9 cellular contexts compared by ENCODE assay signal in the genomic region with DNA sequence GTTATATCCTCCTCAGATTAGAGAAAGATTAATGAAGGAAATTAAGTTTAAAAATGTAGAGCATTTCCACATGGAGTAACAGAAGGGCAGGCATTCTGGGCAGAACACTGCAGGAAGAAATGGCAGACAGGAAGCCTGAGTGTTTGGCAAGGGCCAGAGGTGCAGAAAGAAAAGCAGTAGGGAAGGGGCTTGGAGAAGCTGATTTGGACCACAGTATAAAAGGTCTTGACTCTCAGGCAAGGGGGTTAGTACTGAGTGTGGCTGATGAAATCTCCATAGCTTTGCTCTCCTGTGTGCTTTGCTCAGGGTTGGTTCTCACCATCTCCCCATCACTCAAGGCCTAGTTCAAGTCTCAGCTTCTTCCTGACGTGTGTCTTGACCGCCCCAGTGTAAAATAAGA.
DNase-seq lines count a peak whose midpoint lies in the region; ATAC-seq, FAIRE-seq and TF ChIP-seq lines count a peak whose summit lies in the region.
"Had no signal": no experiment of that assay in that cellular context is flagged by ENCODE, and none has a peak within 500 bp of the region (broad histone marks: within the 10 kb centered on the region; RNA-seq: fewer than 3 reads in every experiment).

No MANE protein-coding gene starts in this region.

- H3K36me3 ChIP-seq in GM23248 (ENCODE audit: low read depth) (no peaks in the 10 kb centered on the region; the same call in 1 of the 2 replicates), SK-N-MC (ENCODE audit: insufficient read depth, low read length) (peaks cover 33% of the 10 kb centered on the region), endothelial cell of umbilical vein (ENCODE audit: control insufficient read depth in 2 of 2, extremely low read depth in 1 of 2, insufficient read depth in 2 of 2, low read length in 2 of 2) (peaks cover 2 to 3% of the 10 kb centered on the region in 2 experiments), skeletal muscle satellite cell (ENCODE audit: insufficient read depth, low read length) (peaks cover 24% of the 10 kb centered on the region)

- in situ Hi-C loops in GM23248 (cut with MboI): no loop called here

- intact Hi-C loops in endothelial cell of umbilical vein (cut with micrococcal nuclease): loop anchor here (5.0 kb wide), 1 partner anchor 174 kb away; no protein-coding TSS in a partner anchor

- no peak for TF ChIP-seq POLR2A in endothelial cell of umbilical vein (IDR thresholded peaks at IDR 0.05; ENCODE audit: low read depth, low read length)
- no peak for TF ChIP-seq POLR2A in GM12891 (IDR thresholded peaks at IDR 0.05; ENCODE audit: low read depth, low read length)

- peak overlapping the region; percentile 74 for H3K4me2 ChIP-seq in GM23248 (ENCODE audit: unreplicated experiment)
- H3K4me2 ChIP-seq in endothelial cell of umbilical vein (ENCODE audit: insufficient read depth, low read length): peak overlapping the region; percentile 54
- peak overlapping the region; percentile 70 for H3K4me2 ChIP-seq in skeletal muscle satellite cell (ENCODE audit: low read length)

- TF ChIP-seq CTCF in endothelial cell of umbilical vein (IDR thresholded peaks at IDR 0.05; ENCODE audit: extremely low read depth in 1 of 2, insufficient read depth in 1 of 2, low read depth in 1 of 2, low read length in 2 of 2): no peak

- no peak overlapping the region for H2AFZ ChIP-seq in GM23248
- no peak overlapping the region for H2AFZ ChIP-seq in endothelial cell of umbilical vein (ENCODE audit: low read depth, low read length)

- peak overlapping the region; percentile 98 for H3K27ac ChIP-seq in GM23248
- peak overlapping the region; percentile 90 for H3K27ac ChIP-seq in SK-N-MC
- peak overlapping the region; percentile 62 for H3K27ac ChIP-seq in endothelial cell of umbilical vein (ENCODE audit: insufficient read depth, low read depth, low read length)

- H3K9me3 ChIP-seq in GM23248 (ENCODE audit: low read depth) (no peaks in the 10 kb centered on the region), SK-N-MC (ENCODE audit: low read depth, low read length) (no peaks in the 10 kb centered on the region), endothelial cell of umbilical vein (replicated peaks; ENCODE audit: control insufficient read depth, insufficient read depth, low read length) (no peaks in the 10 kb centered on the region), skeletal muscle satellite cell (replicated peaks; ENCODE audit: low read length) (no peaks in the 10 kb centered on the region)

- H3K27me3 ChIP-seq in GM23248 (replicated peaks; ENCODE audit: insufficient read depth): no peaks in the 10 kb centered on the region
- H3K27me3 ChIP-seq in endothelial cell of umbilical vein (ENCODE audit: control insufficient read depth in 2 of 2, insufficient read depth in 2 of 2, low read length in 2 of 2): no peaks in the 10 kb centered on the region
- no peaks in the 10 kb centered on the region for H3K27me3 ChIP-seq in skeletal muscle satellite cell (ENCODE audit: control insufficient read depth, insufficient read depth, low read length)

- FAIRE-seq in endothelial cell of umbilical vein (lab: Jason Lieb, UNC) (no peak), GM12891 (lab: Jason Lieb, UNC) (no peak)

- H3K4me3 ChIP-seq in GM23248 (peak overlapping the region; percentile 54), SK-N-MC (peak overlapping the region; percentile 62), endothelial cell of umbilical vein (replicated peaks in 1 of 3; ENCODE audit: insufficient read depth in 1 of 3, low read depth in 1 of 3, low read length in 3 of 3) (no peak overlapping the region), skeletal muscle satellite cell (ENCODE audit: low read length) (peak overlapping the region; percentile 14)

- peaks cover 59% of the 10 kb centered on the region for H3F3A ChIP-seq in GM23248 (ENCODE audit: insufficient read depth)

- dilution Hi-C loops in endothelial cell of umbilical vein (cut with MboI; ENCODE audit: extremely low pct_ligation_motif_present, low sequenced_read_pairs): no loop called here

- H3K79me2 ChIP-seq in GM23248 (ENCODE audit: insufficient read depth): peaks cover 70% of the 10 kb centered on the region
- peaks cover 21% of the 10 kb centered on the region for H3K79me2 ChIP-seq in endothelial cell of umbilical vein (ENCODE audit: control insufficient read depth, insufficient read depth, low read length)

- 98 to 100% methylated on average over 2 of the region's 2 CpGs for WGBS in GM23248 (ENCODE audit: low coverage in 1 of 2, low lambda C conversion rate in 2 of 2, missing lambda C conversion rate in 2 of 2), 2 experiments

- no peaks in the 10 kb centered on the region for H3K9me2 ChIP-seq in GM23248 (ENCODE audit: insufficient read depth)

- peaks cover 53% of the 10 kb centered on the region for H3K4me1 ChIP-seq in GM23248 (ENCODE audit: insufficient read depth)
- peaks cover 49% of the 10 kb centered on the region for H3K4me1 ChIP-seq in endothelial cell of umbilical vein (ENCODE audit: control insufficient read depth, extremely low read depth, insufficient read depth, low read length)
- H3K4me1 ChIP-seq in skeletal muscle satellite cell (ENCODE audit: control insufficient read depth, insufficient read depth, low read length): peaks cover 51% of the 10 kb centered on the region

- POLR2A ChIA-PET in endothelial cell of umbilical vein (lab: Charles Lee): interaction anchor here (1.4 kb wide), 1 partner anchor 14 kb away, joined by 3 read pairs; no protein-coding TSS in a partner anchor

- peak overlapping the region; percentile 83 for H3K9ac ChIP-seq in GM23248
- no peak overlapping the region for H3K9ac ChIP-seq in SK-N-MC (ENCODE audit: insufficient read length)
- H3K9ac ChIP-seq in endothelial cell of umbilical vein (replicated peaks; ENCODE audit: extremely low read depth, insufficient read depth, low read length): no peak overlapping the region
- peak overlapping the region; percentile 85 for H3K9ac ChIP-seq in skeletal muscle satellite cell (ENCODE audit: low read depth, low read length)

- no TSS peak for BruUV-seq in endothelial cell of umbilical vein (replicated peaks; lab: Mats Ljungman, UMichigan)

- no peak for ATAC-seq in HG03520 (IDR thresholded peaks at IDR 0.05; ENCODE audit: unreplicated experiment)
- ATAC-seq in HG02981 (IDR thresholded peaks at IDR 0.05; ENCODE audit: unreplicated experiment): no peak

- no peaks in the 10 kb centered on the region for H3K9me1 ChIP-seq in endothelial cell of umbilical vein (replicated peaks; ENCODE audit: control insufficient read depth, extremely low read depth, insufficient read depth, low read length)

- CTCF ChIA-PET in endothelial cell of umbilical vein (lab: Charles Lee): interaction anchor here (1.2 to 3.1 kb wide), 5 partner anchors 11 to 46 kb away, joined by 3 to 34 read pairs (median 6); no protein-coding TSS in a partner anchor

- H4K20me1 ChIP-seq in GM23248 (ENCODE audit: insufficient read depth) (no peaks in the 10 kb centered on the region), endothelial cell of umbilical vein (replicated peaks; ENCODE audit: control insufficient read depth, extremely low read depth, insufficient read depth, low read length) (no peaks in the 10 kb centered on the region)

- DNase-seq in GM23248 (no peak), SK-N-MC (ENCODE audit: low read depth, low spot score) (no peak), endothelial cell of umbilical vein (ENCODE audit: low read depth, low spot score) (peak; percentile 65), GM12891 (ENCODE audit: insufficient read length, low spot score) (no peak), NCI-H146 (lab: John Stamatoyannopoulos, UW) (no peak)
- DNase-seq: NCI-H1694 had no signal

TF ChIP-seq in endothelial cell of umbilical vein, 7 proteins besides CTCF, POLR2A, EP300 and RAD21:
- TF ChIP-seq JUN (IDR thresholded peaks at IDR 0.05; ENCODE audit: borderline replicate concordance, insufficient read depth, insufficient read length, low read depth): no peak
- TF ChIP-seq FOS (IDR thresholded peaks at IDR 0.05; ENCODE audit: borderline replicate concordance, insufficient read depth, low read length): no peak
- TF ChIP-seq, protein P1, sequence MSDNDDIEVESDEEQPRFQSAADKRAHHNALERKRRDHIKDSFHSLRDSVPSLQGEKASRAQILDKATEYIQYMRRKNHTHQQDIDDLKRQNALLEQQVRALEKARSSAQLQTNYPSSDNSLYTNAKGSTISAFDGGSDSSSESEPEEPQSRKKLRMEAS (IDR thresholded peaks at IDR 0.05; ENCODE audit: insufficient read depth, insufficient read length): no peak
- TF ChIP-seq MYC (IDR thresholded peaks at IDR 0.05; ENCODE audit: low read depth, low read length): no peak
- TF ChIP-seq EZH2 (IDR thresholded peaks at IDR 0.05; ENCODE audit: borderline replicate concordance, low read depth, low read length, severe bottlenecking): no peak
- no peak for TF ChIP-seq POLR2AphosphoS5 (IDR thresholded peaks at IDR 0.05; ENCODE audit: insufficient read depth, low read depth, low read length)
- no peak for TF ChIP-seq GATA2 (IDR thresholded peaks at IDR 0.05; ENCODE audit: insufficient read depth, insufficient read length, low read depth, low read length)

TF ChIP-seq in GM12891, 5 proteins besides CTCF, POLR2A, EP300 and RAD21:
- TF ChIP-seq SPI1 (IDR thresholded peaks at IDR 0.05; ENCODE audit: low read depth, low read length): no peak
- TF ChIP-seq POLR2AphosphoS5 (IDR thresholded peaks at IDR 0.05; ENCODE audit: low read depth, low read length): no peak
- no peak for TF ChIP-seq TAF1 (IDR thresholded peaks at IDR 0.05; ENCODE audit: low read depth, low read length)
- no peak for TF ChIP-seq PAX5 (IDR thresholded peaks at IDR 0.05; ENCODE audit: insufficient read depth, low read length, severe bottlenecking)
- no peak for TF ChIP-seq POU2F2 (IDR thresholded peaks at IDR 0.05; ENCODE audit: low read depth, low read length)

Comparison
In these comparisons a context has a peak if more than half of its experiments do, and no peak if none do; other contexts are left out.
1. H3K4me3 ChIP-seq: peak in GM23248 (single experiment), SK-N-MC (single experiment) and skeletal muscle satellite cell (single experiment); none in endothelial cell of umbilical vein (0 of 3).
2. H3K9ac ChIP-seq: peak in GM23248 (single experiment) and skeletal muscle satellite cell (single experiment); none in SK-N-MC (single experiment) and endothelial cell of umbilical vein (single experiment).
3. Peak in every context shown above with its lines, with median percentiles within 50 percentile points of each other: H3K27ac ChIP-seq and H3K4me2 ChIP-seq.